ENCODE assay signal across 8 cellular contexts in the genomic region with DNA sequence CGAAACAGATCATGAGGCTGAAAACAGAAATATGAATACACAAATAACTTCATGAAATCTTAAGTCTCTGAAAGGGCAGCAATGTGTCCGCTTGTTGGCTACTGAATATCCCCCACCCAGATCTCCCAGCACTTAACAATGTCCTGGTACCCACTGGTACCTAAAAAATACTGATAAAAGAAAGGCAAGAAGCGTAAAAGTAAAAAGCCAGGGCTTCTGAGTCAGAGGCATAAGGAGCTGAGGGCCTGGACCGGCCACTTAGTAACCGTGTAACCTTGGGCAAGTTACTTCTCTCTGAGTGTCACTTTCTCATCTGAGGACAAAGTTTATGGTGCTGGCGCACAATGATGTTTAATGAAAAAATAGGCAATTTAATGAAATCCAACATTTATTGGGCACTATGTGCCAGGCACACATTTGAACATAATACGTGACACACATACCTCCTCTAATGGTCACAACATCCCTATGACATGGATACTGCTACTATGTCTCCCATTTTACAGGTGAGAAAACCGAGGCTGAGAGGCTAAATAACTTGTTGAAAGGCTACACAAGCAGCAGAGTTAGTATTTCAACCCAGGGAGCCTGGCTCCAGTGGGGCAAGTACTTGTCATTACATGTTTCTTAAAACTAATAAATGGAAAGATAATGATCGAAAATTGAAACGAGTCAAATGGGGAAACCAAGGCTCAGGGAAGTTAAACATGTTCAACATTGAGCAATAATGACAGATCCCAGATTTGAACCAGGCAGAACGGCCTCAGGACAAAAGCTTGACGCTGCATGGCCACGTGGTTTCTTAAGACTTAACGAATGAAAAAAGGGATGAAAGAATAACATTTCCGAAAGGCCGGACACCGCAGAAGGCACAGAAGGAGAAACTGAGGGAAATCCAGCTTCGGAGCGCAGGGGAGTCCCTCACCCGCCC. TPM values are rescaled to one million over a fixed set of nuclear protein-coding genes. Genes with fewer than 3 reads are reported as not detected.
DNase-seq lines count a peak whose midpoint lies in the region; ATAC-seq lines count a peak whose summit lies in the region.

No MANE protein-coding gene starts in this region.

- H3K9me3 Mint-ChIP-seq in activated naive CD8-positive, alpha-beta T cell treated with anti-CD3 and anti-CD28 coated beads for 36 hours: no peaks in the 10 kb centered on the region
- H3K9me3 Mint-ChIP-seq in stimulated activated memory B cell treated with anti-CD40 and anti-IgM and Interleukin-4, amounts not matched to agents 10 μg/mL and 1 μg/mL and 100 μg/mL, for 72 hours: no peaks in the 10 kb centered on the region

- peak overlapping the region; percentile 92 for H3K4me3 Mint-ChIP-seq in activated naive CD8-positive, alpha-beta T cell treated with anti-CD3 and anti-CD28 coated beads for 36 hours
- peak overlapping the region; percentile 94 for H3K4me3 Mint-ChIP-seq in stimulated activated memory B cell treated with anti-CD40 and anti-IgM and Interleukin-4, amounts not matched to agents 10 μg/mL and 1 μg/mL and 100 μg/mL, for 72 hours

- peaks cover 57% of the 10 kb centered on the region for H4K20me1 ChIP-seq in BLaER1

- H3K27me3 Mint-ChIP-seq in activated naive CD8-positive, alpha-beta T cell treated with anti-CD3 and anti-CD28 coated beads for 36 hours: peaks cover 4% of the 10 kb centered on the region
- H3K27me3 Mint-ChIP-seq in stimulated activated memory B cell treated with anti-CD40 and anti-IgM and Interleukin-4, amounts not matched to agents 10 μg/mL and 1 μg/mL and 100 μg/mL, for 72 hours: no peaks in the 10 kb centered on the region

- peak overlapping the region; percentile 93 for H3K4me3 ChIP-seq in BLaER1
- peak overlapping the region; percentile 97 for H3K4me3 ChIP-seq in iPS-20b (ENCODE audit: low read length)

- H3K4me2 ChIP-seq in BLaER1: peak overlapping the region; percentile 89

- no peak for DNase-seq in activated naive CD8-positive, alpha-beta T cell treated with anti-CD3 and anti-CD28 coated beads for 36 hours
- DNase-seq in foreskin melanocyte: no peak

- ATAC-seq in HG03565 (IDR thresholded peaks at IDR 0.05; ENCODE audit: unreplicated experiment): peak; percentile 1
- ATAC-seq in stimulated activated memory B cell treated with anti-CD40 and anti-IgM and Interleukin-4, amounts not matched to agents 10 μg/mL and 1 μg/mL and 100 μg/mL, for 72 hours: no peak
- no peak for ATAC-seq in HG02763 (IDR thresholded peaks at IDR 0.05; ENCODE audit: unreplicated experiment)
- no peak for ATAC-seq in HG03097 (IDR thresholded peaks at IDR 0.05; ENCODE audit: low FRiP score, unreplicated experiment)

- no peaks in the 10 kb centered on the region for H3K27me3 ChIP-seq in BLaER1
- no peaks in the 10 kb centered on the region for H3K27me3 ChIP-seq in iPS-20b (ENCODE audit: insufficient read depth, low read length)

- H3K36me3 Mint-ChIP-seq in activated naive CD8-positive, alpha-beta T cell treated with anti-CD3 and anti-CD28 coated beads for 36 hours: peaks cover 19% of the 10 kb centered on the region
- H3K36me3 Mint-ChIP-seq in stimulated activated memory B cell treated with anti-CD40 and anti-IgM and Interleukin-4, amounts not matched to agents 10 μg/mL and 1 μg/mL and 100 μg/mL, for 72 hours: peaks cover 26% of the 10 kb centered on the region

- H3K27ac Mint-ChIP-seq in activated naive CD8-positive, alpha-beta T cell treated with anti-CD3 and anti-CD28 coated beads for 36 hours: peak overlapping the region; percentile 89
- H3K27ac Mint-ChIP-seq in stimulated activated memory B cell treated with anti-CD40 and anti-IgM and Interleukin-4, amounts not matched to agents 10 μg/mL and 1 μg/mL and 100 μg/mL, for 72 hours: peak overlapping the region; percentile 92

- peaks cover 42% of the 10 kb centered on the region for H3K4me1 Mint-ChIP-seq in activated naive CD8-positive, alpha-beta T cell treated with anti-CD3 and anti-CD28 coated beads for 36 hours
- H3K4me1 Mint-ChIP-seq in stimulated activated memory B cell treated with anti-CD40 and anti-IgM and Interleukin-4, amounts not matched to agents 10 μg/mL and 1 μg/mL and 100 μg/mL, for 72 hours: peaks cover 48% of the 10 kb centered on the region

- H3K4me1 ChIP-seq in BLaER1 (peaks cover 54% of the 10 kb centered on the region), iPS-20b (ENCODE audit: insufficient read depth, low read length) (peaks cover 18% of the 10 kb centered on the region; the same call in 1 of the 2 replicates)

- peaks cover 41% of the 10 kb centered on the region for H3K36me3 ChIP-seq in BLaER1
- H3K36me3 ChIP-seq in iPS-20b (ENCODE audit: insufficient read depth, low read depth, low read length): peaks cover 27% of the 10 kb centered on the region

- H3K27ac ChIP-seq in BLaER1 (peak overlapping the region; percentile 94), iPS-20b (ENCODE audit: low read length) (peak overlapping the region; percentile 75)

- H3K9ac ChIP-seq in BLaER1 (peak overlapping the region; percentile 97), iPS-20b (ENCODE audit: low read depth, low read length) (peak overlapping the region; percentile 88)

- H3K9me3 ChIP-seq in BLaER1 (no peaks in the 10 kb centered on the region), iPS-20b (ENCODE audit: insufficient read depth, low read depth, low read length) (no peaks in the 10 kb centered on the region; the same call in 1 of the 2 replicates)

RNA-seq across cellular contexts. Expression of a gene that starts 0.8 kb away (rescaled TPM):
- 10 to 100 TPM; 13.4 to 13.6 TPM for total RNA-seq in activated naive CD8-positive, alpha-beta T cell treated with anti-CD3 and anti-CD28 coated beads for 36 hours

RNA-seq across cellular contexts. Expression of a gene that starts 21.0 kb away (rescaled TPM):
- total RNA-seq in activated naive CD8-positive, alpha-beta T cell treated with anti-CD3 and anti-CD28 coated beads for 36 hours: under 1 TPM; 0.06 to 0.08 TPM

RNA-seq across cellular contexts. Expression of a gene that starts 37.2 kb away (rescaled TPM):
- total RNA-seq in activated naive CD8-positive, alpha-beta T cell treated with anti-CD3 and anti-CD28 coated beads for 36 hours: not detected
